ENCODE assay signal across 1 cellular context in the genomic region with DNA sequence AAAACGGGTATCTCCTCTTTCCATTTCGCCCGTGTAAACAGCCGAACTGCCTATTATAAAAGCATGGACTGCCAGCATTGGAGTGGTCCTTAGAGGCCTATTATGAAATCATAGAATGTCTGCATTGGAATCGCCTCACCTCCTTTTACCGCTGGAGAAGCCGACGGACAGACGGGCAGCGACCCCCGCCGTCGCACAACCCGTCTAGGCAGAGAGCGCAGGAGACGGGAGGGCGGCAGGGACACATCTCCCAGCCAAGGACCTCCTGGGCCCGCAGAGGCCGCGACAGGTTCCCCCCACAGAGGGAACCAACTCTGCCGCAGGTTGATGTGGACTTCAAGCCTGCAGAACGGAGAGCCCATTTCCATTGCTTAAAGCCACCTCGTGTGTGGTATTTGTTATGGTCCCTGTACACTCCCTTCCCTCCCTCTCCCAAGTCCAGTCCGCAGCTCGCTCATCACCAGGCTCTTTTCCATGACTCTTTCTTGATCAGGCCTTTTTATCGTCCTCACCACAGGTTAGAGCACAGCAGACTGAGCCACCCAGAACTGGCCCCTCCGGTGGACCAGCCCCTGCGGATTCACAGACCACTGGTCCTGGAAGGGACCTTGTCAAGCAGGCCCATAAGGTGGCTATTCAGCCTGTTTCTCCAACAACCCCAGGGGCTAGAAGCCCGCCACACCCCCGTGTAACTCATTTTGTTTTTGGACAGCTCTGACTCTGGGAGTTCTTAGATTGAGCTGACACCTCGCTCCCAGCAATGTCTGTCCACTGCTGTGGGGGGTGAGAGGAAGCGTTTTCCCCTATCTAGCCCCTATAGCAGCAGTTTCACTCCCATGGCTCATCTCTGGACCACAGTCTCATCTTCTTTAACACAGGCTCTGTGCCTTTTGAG.
TF ChIP-seq lines count a peak whose summit lies in the region.

No MANE protein-coding gene starts in this region.

TF ChIP-seq in SK-N-SH treated with all-trans-retinoic acid at 6 μM for 48 hours, 23 proteins besides CTCF, POLR2A, EP300 and RAD21 (continued from another document):
- TF ChIP-seq GLIS3 (CRISPR knock-in tag; IDR thresholded peaks at IDR 0.05), result no peak
- TF ChIP-seq PPARA (CRISPR knock-in tag; IDR thresholded peaks at IDR 0.05; ENCODE audit: borderline replicate concordance), result no peak
- no peak for TF ChIP-seq ESRRG (CRISPR knock-in tag; IDR thresholded peaks at IDR 0.05)
- TF ChIP-seq, protein P1, sequence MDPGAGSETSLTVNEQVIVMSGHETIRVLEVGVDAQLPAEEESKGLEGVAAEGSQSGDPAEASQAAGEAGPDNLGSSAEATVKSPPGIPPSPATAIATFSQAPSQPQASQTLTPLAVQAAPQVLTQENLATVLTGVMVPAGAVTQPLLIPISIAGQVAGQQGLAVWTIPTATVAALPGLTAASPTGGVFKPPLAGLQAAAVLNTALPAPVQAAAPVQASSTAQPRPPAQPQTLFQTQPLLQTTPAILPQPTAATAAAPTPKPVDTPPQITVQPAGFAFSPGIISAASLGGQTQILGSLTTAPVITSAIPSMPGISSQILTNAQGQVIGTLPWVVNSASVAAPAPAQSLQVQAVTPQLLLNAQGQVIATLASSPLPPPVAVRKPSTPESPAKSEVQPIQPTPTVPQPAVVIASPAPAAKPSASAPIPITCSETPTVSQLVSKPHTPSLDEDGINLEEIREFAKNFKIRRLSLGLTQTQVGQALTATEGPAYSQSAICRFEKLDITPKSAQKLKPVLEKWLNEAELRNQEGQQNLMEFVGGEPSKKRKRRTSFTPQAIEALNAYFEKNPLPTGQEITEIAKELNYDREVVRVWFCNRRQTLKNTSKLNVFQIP (CRISPR knock-in tag; IDR thresholded peaks at IDR 0.05; ENCODE audit: borderline replicate concordance, low read depth), result no peak
- no peak for TF ChIP-seq ZNF70 (CRISPR knock-in tag; IDR thresholded peaks at IDR 0.05)
- TF ChIP-seq CSDC2 (CRISPR knock-in tag; IDR thresholded peaks at IDR 0.05), result no peak
- TF ChIP-seq OSR1 (CRISPR knock-in tag; IDR thresholded peaks at IDR 0.05), result no peak
- TF ChIP-seq RARB (CRISPR knock-in tag; IDR thresholded peaks at IDR 0.05), result no peak
- no peak for TF ChIP-seq ZNF8 (CRISPR knock-in tag; IDR thresholded peaks at IDR 0.05)
- TF ChIP-seq ISL1 (CRISPR knock-in tag; IDR thresholded peaks at IDR 0.05), result no peak
- no peak for TF ChIP-seq TOX (CRISPR knock-in tag; IDR thresholded peaks at IDR 0.05; ENCODE audit: borderline replicate concordance)
- TF ChIP-seq ZFP3 (CRISPR knock-in tag; IDR thresholded peaks at IDR 0.05), result no peak
- TF ChIP-seq ZFP30 (CRISPR knock-in tag; IDR thresholded peaks at IDR 0.05), result no peak
- no peak for TF ChIP-seq ZNF565 (CRISPR knock-in tag; conservative IDR thresholded peaks at IDR 0.05; ENCODE audit: low read depth)
